ENCODE assay signal across 15 cellular contexts in the genomic region with DNA sequence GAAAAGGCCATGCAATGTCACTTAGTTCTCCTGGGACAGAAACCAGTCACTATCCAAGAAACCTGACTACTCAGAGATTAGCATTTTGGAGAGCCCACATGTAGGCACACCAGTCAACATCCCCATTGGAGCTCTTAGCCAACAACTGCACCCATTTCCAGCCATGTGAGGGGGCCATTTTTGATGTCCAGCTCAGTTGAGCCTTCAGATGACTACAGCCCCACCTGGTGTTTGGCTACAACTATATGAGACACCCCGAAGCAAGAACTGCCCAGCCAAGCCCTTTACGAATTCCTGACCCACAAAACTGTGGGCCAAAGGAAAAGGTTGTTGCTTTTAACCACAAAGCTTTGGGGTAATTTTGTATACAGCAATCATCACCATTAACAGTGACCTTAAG.
"Had no signal": no experiment of that assay in that cellular context is flagged by ENCODE, and none has a peak within 500 bp of the region (broad histone marks: within the 10 kb centered on the region; RNA-seq: fewer than 3 reads in every experiment).

No MANE protein-coding gene starts in this region.

- ATAC-seq: activated CD4-positive, alpha-beta T cell treated with anti-CD3 and anti-CD28 coated beads for 36 hours; gastrocnemius medialis; heart left ventricle; left ventricle myocardium superior; T-helper 17 cell had no signal

- H3K4me3 ChIP-seq: gastrocnemius medialis, heart left ventricle, right atrium auricular region, thyroid gland had no signal

- H3K9me3 ChIP-seq: gastrocnemius medialis, heart left ventricle, right atrium auricular region, thyroid gland had no signal

- DNase-seq: activated CD4-positive, alpha-beta T cell treated with anti-CD3 and anti-CD28 coated beads for 36 hours; activated CD4-positive, alpha-beta T cell treated with anti-CD3 and anti-CD28 coated beads, Interleukin-2, amount 50 U/mL, for 48 hours; activated naive CD8-positive, alpha-beta T cell treated with anti-CD3 and anti-CD28 coated beads for 36 hours; activated T-cell treated with anti-CD3 and anti-CD28 coated beads for 4 hours; amniotic stem cell; erythroblast; gastrocnemius medialis; heart left ventricle; left ventricle myocardium superior; naive B cell; stimulated activated CD4-positive, alpha-beta T cell treated with anti-CD3 and anti-CD28 coated beads, Interleukin-2, amount 100 ng/mL, for 24 hours; stimulated activated naive CD4-positive, alpha-beta T cell treated with Interleukin-2 at 50 U/mL for 16 hours; T-helper 17 cell; thyroid gland had no signal

- H3K36me3 ChIP-seq: gastrocnemius medialis, heart left ventricle, right atrium auricular region, thyroid gland had no signal

- H3K27me3 ChIP-seq: heart left ventricle, right atrium auricular region, thyroid gland had no signal

- H3K27ac ChIP-seq: gastrocnemius medialis, heart left ventricle, right atrium auricular region, thyroid gland had no signal

- H3K4me1 ChIP-seq: gastrocnemius medialis, heart left ventricle, right atrium auricular region, thyroid gland had no signal
